In the genomic region with DNA sequence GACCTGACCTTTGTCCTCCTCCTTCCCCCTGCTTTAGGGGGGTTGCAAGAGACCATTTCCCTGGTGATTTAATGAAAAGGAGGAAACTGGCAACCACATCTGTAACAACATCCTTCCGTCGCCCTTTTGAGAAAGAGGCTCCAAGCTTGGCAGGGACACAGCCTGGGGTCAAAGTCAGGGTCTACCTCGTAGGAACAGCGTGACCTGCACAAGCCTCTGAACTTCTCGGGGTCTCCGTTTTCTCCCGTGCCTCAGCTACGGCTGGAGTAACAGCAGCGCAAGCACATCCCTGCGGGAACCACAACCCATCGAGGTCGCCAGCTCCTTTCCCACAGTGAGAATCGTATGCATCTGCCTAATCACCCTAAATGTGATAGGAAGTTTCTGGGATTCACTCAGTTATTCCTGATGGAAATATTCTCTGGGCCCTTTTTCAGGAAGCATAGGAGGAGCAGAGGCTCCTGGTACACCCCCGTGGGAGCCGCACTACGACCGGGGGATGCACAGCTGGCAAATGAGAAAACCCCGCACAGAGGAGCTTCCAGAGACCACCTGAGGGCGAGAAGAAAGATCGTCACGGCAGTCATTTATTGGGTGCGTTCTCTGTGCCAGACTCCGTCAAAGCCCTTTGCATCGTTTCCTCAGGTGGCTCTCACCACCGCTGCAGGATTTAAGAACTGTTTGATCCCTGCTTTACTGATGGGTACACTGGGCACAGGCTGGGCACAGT, we compare ENCODE assay signal across 21 cellular contexts. TPM values are rescaled to one million over a fixed set of nuclear protein-coding genes. Genes with fewer than 3 reads are reported as not detected.
DNase-seq lines count a peak whose midpoint lies in the region; ATAC-seq, FAIRE-seq and TF ChIP-seq lines count a peak whose summit lies in the region.
"Had no signal": no experiment of that assay in that cellular context is flagged by ENCODE, and none has a peak within 500 bp of the region (broad histone marks: within the 10 kb centered on the region; RNA-seq: fewer than 3 reads in every experiment).

No MANE protein-coding gene starts in this region.

- H2AFZ ChIP-seq in neural progenitor cell (replicated peaks): no peak overlapping the region

- DNase-seq in activated CD4-positive, alpha-beta T cell treated with anti-CD3 and anti-CD28 coated beads, Interleukin-2, amount 10 ng/mL, durations not matched to agents 7 days and 5 days: no peak
- no peak for DNase-seq in activated CD4-positive, alpha-beta T cell treated with anti-CD3 and anti-CD28 coated beads for 48 hours
- DNase-seq in caudate nucleus (lab: John Stamatoyannopoulos, UW) (no peak), neural progenitor cell (ENCODE audit: low spot score) (no peak), HTR-8/SVneo (ENCODE audit: insufficient read length, low spot score) (no peak), CD1c-positive myeloid dendritic cell (ENCODE audit: extremely low spot score) (no peak)
- no peak for DNase-seq in T-helper 2 cell treated with Interferon-gamma antibody and Interleukin-4, amounts not matched to agents 5 μg/mL and 100 μg/mL, for 36 hours (ENCODE audit: low spot score)
- DNase-seq: AML-193; CD4-positive, CD25-positive, alpha-beta regulatory T cell; DMS153; NCI-H1105; NCI-H2081 treated with DMSO at 0.1 percent for 48 hours; NCI-H510A; NCI-H748 treated with DMSO at 0.1 percent for 48 hours had no signal

- H3K9ac ChIP-seq in neural progenitor cell: no peak overlapping the region

- no peak for ATAC-seq in HG03135 (IDR thresholded peaks at IDR 0.05; ENCODE audit: unreplicated experiment)
- ATAC-seq: GM12878, K562 had no signal

- peak overlapping the region; percentile 25 for H3K27ac Mint-ChIP-seq in activated CD4-positive, alpha-beta T cell treated with anti-CD3 and anti-CD28 coated beads, Interleukin-2, amount 10 ng/mL, durations not matched to agents 7 days and 5 days
- H3K27ac Mint-ChIP-seq in neural progenitor cell: peak overlapping the region; percentile 81
- H3K27ac Mint-ChIP-seq in T-helper 2 cell treated with Interferon-gamma antibody and Interleukin-4, amounts not matched to agents 5 μg/mL and 100 μg/mL, for 36 hours: no peak overlapping the region
- H3K27ac Mint-ChIP-seq: CD4-positive, CD25-positive, alpha-beta regulatory T cell had no signal

- peaks cover 5% of the 10 kb centered on the region for H3K4me1 Mint-ChIP-seq in activated CD4-positive, alpha-beta T cell treated with anti-CD3 and anti-CD28 coated beads, Interleukin-2, amount 10 ng/mL, durations not matched to agents 7 days and 5 days
- peaks cover 38% of the 10 kb centered on the region for H3K4me1 Mint-ChIP-seq in neural progenitor cell
- no peaks in the 10 kb centered on the region for H3K4me1 Mint-ChIP-seq in T-helper 2 cell treated with Interferon-gamma antibody and Interleukin-4, amounts not matched to agents 5 μg/mL and 100 μg/mL, for 36 hours (ENCODE audit: low read depth)
- H3K4me1 Mint-ChIP-seq: CD4-positive, CD25-positive, alpha-beta regulatory T cell had no signal

- H3K27me3 ChIP-seq in neural progenitor cell: no peaks in the 10 kb centered on the region

- no peaks in the 10 kb centered on the region for H3K36me3 ChIP-seq in neural progenitor cell
- H3K36me3 ChIP-seq: HAP-1 had no signal

- peaks cover 2% of the 10 kb centered on the region for H3K27me3 Mint-ChIP-seq in activated CD4-positive, alpha-beta T cell treated with anti-CD3 and anti-CD28 coated beads, Interleukin-2, amount 10 ng/mL, durations not matched to agents 7 days and 5 days
- peaks cover 15% of the 10 kb centered on the region for H3K27me3 Mint-ChIP-seq in neural progenitor cell (ENCODE audit: insufficient read depth, low read depth)
- no peaks in the 10 kb centered on the region for H3K27me3 Mint-ChIP-seq in T-helper 2 cell treated with Interferon-gamma antibody and Interleukin-4, amounts not matched to agents 5 μg/mL and 100 μg/mL, for 36 hours (ENCODE audit: low read depth)

- TF ChIP-seq CTCF in neural progenitor cell (IDR thresholded peaks at IDR 0.05): no peak

- peaks cover 20% of the 10 kb centered on the region for H3K4me1 ChIP-seq in neural progenitor cell
- H3K4me1 ChIP-seq: HAP-1 had no signal

- CTCF ChIA-PET in activated CD4-positive, alpha-beta T cell treated with anti-CD3 and anti-CD28 coated beads, Interleukin-2, amount 10 ng/mL, durations not matched to agents 7 days and 5 days (lab: Charles Lee): no interaction called here

- H3K27ac ChIP-seq in caudate nucleus (ENCODE audit: low read depth, low read length) (peak overlapping the region; percentile 84), neural progenitor cell (no peak overlapping the region)
- H3K27ac ChIP-seq: 22Rv1 had no signal

- H4K20me1 ChIP-seq in neural progenitor cell (ENCODE audit: low read depth): no peaks in the 10 kb centered on the region

- H3K36me3 Mint-ChIP-seq in activated CD4-positive, alpha-beta T cell treated with anti-CD3 and anti-CD28 coated beads, Interleukin-2, amount 10 ng/mL, durations not matched to agents 7 days and 5 days (ENCODE audit: low read depth): no peaks in the 10 kb centered on the region
- no peaks in the 10 kb centered on the region for H3K36me3 Mint-ChIP-seq in neural progenitor cell
- no peaks in the 10 kb centered on the region for H3K36me3 Mint-ChIP-seq in T-helper 2 cell treated with Interferon-gamma antibody and Interleukin-4, amounts not matched to agents 5 μg/mL and 100 μg/mL, for 36 hours (ENCODE audit: low read depth)
- H3K36me3 Mint-ChIP-seq: CD4-positive, CD25-positive, alpha-beta regulatory T cell had no signal

- POLR2A ChIA-PET in activated CD4-positive, alpha-beta T cell treated with anti-CD3 and anti-CD28 coated beads, Interleukin-2, amount 10 ng/mL, durations not matched to agents 7 days and 5 days (lab: Charles Lee): no interaction called here

- H3F3A ChIP-seq in neural progenitor cell (ENCODE audit: low read depth): peaks cover 5% of the 10 kb centered on the region

- FAIRE-seq in HTR-8/SVneo (lab: Jason Lieb, UNC): no peak
- FAIRE-seq: GM12878, K562, RCC 7860 had no signal

- H3K4me2 ChIP-seq in neural progenitor cell: peak overlapping the region; percentile 61

- H3K9me3 ChIP-seq in neural progenitor cell (ENCODE audit: low read depth): no peaks in the 10 kb centered on the region
- H3K9me3 ChIP-seq: HAP-1 had no signal

- no peaks in the 10 kb centered on the region for H3K79me2 ChIP-seq in neural progenitor cell (ENCODE audit: low read depth)

- no peak overlapping the region for H3K4me3 ChIP-seq in neural progenitor cell
- H3K4me3 ChIP-seq: GM12878, HAP-1, K562 had no signal

- H3K4me3 Mint-ChIP-seq in activated CD4-positive, alpha-beta T cell treated with anti-CD3 and anti-CD28 coated beads, Interleukin-2, amount 10 ng/mL, durations not matched to agents 7 days and 5 days: no peak overlapping the region
- peak overlapping the region; percentile 28 for H3K4me3 Mint-ChIP-seq in neural progenitor cell
- no peak overlapping the region for H3K4me3 Mint-ChIP-seq in T-helper 2 cell treated with Interferon-gamma antibody and Interleukin-4, amounts not matched to agents 5 μg/mL and 100 μg/mL, for 36 hours
- H3K4me3 Mint-ChIP-seq: CD4-positive, CD25-positive, alpha-beta regulatory T cell had no signal

- no peaks in the 10 kb centered on the region for H3K9me3 Mint-ChIP-seq in activated CD4-positive, alpha-beta T cell treated with anti-CD3 and anti-CD28 coated beads, Interleukin-2, amount 10 ng/mL, durations not matched to agents 7 days and 5 days
- no peaks in the 10 kb centered on the region for H3K9me3 Mint-ChIP-seq in neural progenitor cell
- no peaks in the 10 kb centered on the region for H3K9me3 Mint-ChIP-seq in T-helper 2 cell treated with Interferon-gamma antibody and Interleukin-4, amounts not matched to agents 5 μg/mL and 100 μg/mL, for 36 hours
- H3K9me3 Mint-ChIP-seq: CD4-positive, CD25-positive, alpha-beta regulatory T cell had no signal

RNA-seq across cellular contexts. Expression of gene PPP2R2C, which starts 24.7 kb away (rescaled TPM):
- total RNA-seq in activated CD4-positive, alpha-beta T cell treated with anti-CD3 and anti-CD28 coated beads, Interleukin-2, amount 10 ng/mL, durations not matched to agents 7 days and 5 days: not detected
- total RNA-seq in neural progenitor cell (ENCODE audit: low replicate concordance): 2.5 and 3.5 TPM in 2 replicates
- total RNA-seq: CD4-positive, CD25-positive, alpha-beta regulatory T cell; OCI-LY7 had no signal
